In the genomic region with DNA sequence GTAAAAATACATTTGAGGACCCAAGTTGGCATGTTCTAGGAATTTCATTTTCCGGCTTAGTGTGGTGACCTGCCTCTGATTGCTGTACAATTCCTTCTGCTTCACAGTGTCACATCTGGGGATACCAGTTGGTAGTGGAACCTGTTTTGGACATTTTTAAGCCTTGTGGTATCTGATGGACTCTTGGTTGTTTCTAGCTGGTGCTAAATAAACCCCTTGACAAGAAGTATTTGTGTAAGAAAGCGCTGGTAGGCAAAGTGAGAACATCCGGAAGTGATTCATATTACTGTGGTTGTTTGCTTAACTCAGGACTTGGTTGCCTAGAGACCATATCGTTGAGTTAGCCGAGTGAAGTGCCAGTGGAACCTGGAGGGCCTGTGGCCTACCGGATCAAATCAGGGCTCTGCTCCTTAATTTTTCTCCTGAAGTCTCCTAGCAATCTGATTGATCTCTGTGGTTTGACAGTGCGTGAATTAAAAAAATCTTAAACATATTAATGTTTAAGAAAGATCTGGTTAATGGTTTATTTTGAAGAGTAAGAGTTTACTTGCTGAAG, we compare ENCODE assay signal across 8 cellular contexts. TPM values are rescaled to one million over a fixed set of nuclear protein-coding genes. Genes with fewer than 3 reads are reported as not detected.
A peak's percentile ranks its signal among the peaks of the same experiment; 100 is the strongest.
DNase-seq lines count a peak whose midpoint lies in the region; ATAC-seq and TF ChIP-seq lines count a peak whose summit lies in the region.

No MANE protein-coding gene starts in this region.

- H3K27ac ChIP-seq in temporal lobe (ENCODE audit: low read depth, low read length) = peak overlapping the region; percentile 17

- intact Hi-C loops in activated CD8-positive, alpha-beta T cell treated with anti-CD3 and anti-CD28 coated beads for 36 hours (cut with micrococcal nuclease) = no loop called here

- H3K27me3 Mint-ChIP-seq in activated CD8-positive, alpha-beta T cell treated with anti-CD3 and anti-CD28 coated beads for 36 hours = no peaks in the 10 kb centered on the region

- TF ChIP-seq CTCF in activated CD8-positive, alpha-beta T cell treated with anti-CD3 and anti-CD28 coated beads for 36 hours (IDR thresholded peaks at IDR 0.05) = no peak

- ATAC-seq in GM19455 (IDR thresholded peaks at IDR 0.05; ENCODE audit: unreplicated experiment) (peak; percentile 96), HG03520 (IDR thresholded peaks at IDR 0.05; ENCODE audit: unreplicated experiment) (peak; percentile 99)
- peak; percentile 98 for ATAC-seq in activated CD8-positive, alpha-beta T cell treated with anti-CD3 and anti-CD28 coated beads for 36 hours

- H3K4me1 Mint-ChIP-seq in activated CD8-positive, alpha-beta T cell treated with anti-CD3 and anti-CD28 coated beads for 36 hours (ENCODE audit: low read depth) = peaks cover 62% of the 10 kb centered on the region

- CTCF ChIA-PET in activated CD8-positive, alpha-beta T cell treated with anti-CD3 and anti-CD28 coated beads for 36 hours (lab: Charles Lee) = interaction anchor here (1.0 to 3.9 kb wide), 5 partner anchors 11 to 81 kb away, joined by 3 to 13 read pairs (median 12); no protein-coding TSS in a partner anchor

- H3K4me3 Mint-ChIP-seq in activated CD8-positive, alpha-beta T cell treated with anti-CD3 and anti-CD28 coated beads for 36 hours = peak overlapping the region; percentile 44

- POLR2A ChIA-PET in activated CD8-positive, alpha-beta T cell treated with anti-CD3 and anti-CD28 coated beads for 36 hours (lab: Charles Lee) = interaction anchor here (0.7 to 2.9 kb wide), 5 partner anchors 11 to 197 kb away, joined by 3 to 15 read pairs (median 4); partner anchors contain the start of gene IQGAP1

- H3K27ac Mint-ChIP-seq in activated CD8-positive, alpha-beta T cell treated with anti-CD3 and anti-CD28 coated beads for 36 hours = peak overlapping the region; percentile 95

- no peaks in the 10 kb centered on the region for H3K9me3 Mint-ChIP-seq in activated CD8-positive, alpha-beta T cell treated with anti-CD3 and anti-CD28 coated beads for 36 hours

- DNase-seq in CMK (ENCODE audit: low read depth) (peak; percentile 63), NCI-H526 treated with DMSO at 0.1 percent for 48 hours (lab: John Stamatoyannopoulos, UW) (peak; percentile 62), epidermal melanocyte (ENCODE audit: insufficient read length, low spot score) (peak; percentile 75), myocyte (ENCODE audit: low read depth) (peak; percentile 97)
- DNase-seq in activated CD8-positive, alpha-beta T cell treated with anti-CD3 and anti-CD28 coated beads for 36 hours = peak; percentile 73

- peaks cover 20% of the 10 kb centered on the region for H3K36me3 Mint-ChIP-seq in activated CD8-positive, alpha-beta T cell treated with anti-CD3 and anti-CD28 coated beads for 36 hours (ENCODE audit: low read depth)

RNA-seq across cellular contexts. Expression of gene IQGAP1, which starts 12.8 kb away (rescaled TPM):
- 100 to 1,000 TPM; 148 to 155 TPM for total RNA-seq in activated CD8-positive, alpha-beta T cell treated with anti-CD3 and anti-CD28 coated beads for 36 hours
- total RNA-seq in myocyte (66.3 and 95.9 TPM in 2 replicates), temporal lobe (43.5 TPM)
- polyA plus RNA-seq in myocyte (2012) = 64.4 TPM

RNA-seq across cellular contexts. Expression of gene ZNF774, which starts 48.8 kb away (rescaled TPM):
- 1 to 10 TPM; 1.2 to 1.4 TPM for total RNA-seq in activated CD8-positive, alpha-beta T cell treated with anti-CD3 and anti-CD28 coated beads for 36 hours
- total RNA-seq in myocyte (3.4 TPM in 2 replicates), temporal lobe (6.9 TPM)
- 1.2 TPM for polyA plus RNA-seq in myocyte (2012)

Comparison
In these comparisons a context has a peak if more than half of its experiments do, and no peak if none do; other contexts are left out.
1. Peak in every context shown above with its lines: DNase-seq, ATAC-seq and H3K27ac ChIP-seq.